ENCODE assay signal across 8 cellular contexts in the genomic region with DNA sequence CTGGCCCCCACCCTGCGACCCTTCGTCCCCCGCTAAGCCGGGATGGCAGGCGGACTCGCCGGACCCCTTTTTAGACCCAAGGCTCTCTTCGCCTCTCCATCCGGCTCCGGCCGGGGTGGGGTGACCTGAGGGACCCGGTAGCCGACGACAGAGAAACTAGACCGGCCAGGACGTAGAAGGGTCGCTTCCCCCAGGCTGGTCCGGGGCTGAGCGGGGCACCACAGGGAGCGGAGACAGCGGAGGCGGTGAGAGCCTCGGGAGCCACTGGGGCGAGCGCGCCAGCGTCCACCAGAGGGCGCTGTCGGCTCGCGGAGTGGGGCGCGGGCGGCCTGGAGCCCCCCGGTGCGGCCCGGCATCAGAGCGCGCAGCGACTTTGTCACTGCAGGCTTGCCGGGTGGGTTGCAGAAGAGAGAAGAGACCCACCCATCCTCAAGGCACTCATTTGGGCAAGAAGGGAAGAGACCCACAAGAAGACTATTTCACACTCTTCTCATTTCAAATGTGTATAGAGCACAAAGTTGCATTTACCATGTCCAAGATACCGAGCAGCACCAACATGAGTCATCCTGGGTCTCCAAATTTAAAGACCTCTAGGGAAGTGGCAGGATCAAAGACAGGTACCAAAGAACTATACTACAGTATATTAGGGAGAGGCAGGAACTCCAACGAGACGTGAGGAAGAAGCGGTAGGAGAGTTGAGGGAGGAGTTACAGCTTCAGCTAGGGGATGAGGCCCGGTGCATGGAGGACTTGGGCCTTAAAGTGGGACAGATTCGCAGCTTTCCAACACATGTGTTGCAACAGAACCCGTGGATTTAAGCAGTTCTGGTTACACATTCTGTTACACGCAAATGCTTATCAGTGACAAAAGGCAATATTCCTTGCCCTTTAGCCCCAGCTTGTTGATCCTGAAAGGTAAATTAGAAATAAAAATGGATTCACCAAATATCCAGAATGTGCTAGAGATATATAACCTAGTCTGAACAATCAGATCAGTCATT. TPM values are rescaled to one million over a fixed set of nuclear protein-coding genes. Genes with fewer than 3 reads are reported as not detected.
DNase-seq lines count a peak whose midpoint lies in the region; ATAC-seq and TF ChIP-seq lines count a peak whose summit lies in the region.

No MANE protein-coding gene starts in this region.

- H3K4me3 Mint-ChIP-seq in activated naive CD4-positive, alpha-beta T cell treated with anti-CD3 and anti-CD28 coated beads, Interleukin-2, amount 10 ng/mL, durations not matched to agents 7 days and 5 days = peak overlapping the region; percentile 47
- H3K4me3 Mint-ChIP-seq in osteocyte (ENCODE audit: unreplicated experiment) = peak overlapping the region; percentile 78
- peak overlapping the region; percentile 62 for H3K4me3 Mint-ChIP-seq in type B pancreatic cell

- H3K27ac ChIP-seq in C4-2B (peak overlapping the region; percentile 21; the same call in 1 of the 2 replicates), RWPE2 (ENCODE audit: poor library complexity, severe bottlenecking) (no peak overlapping the region)

- peak overlapping the region; percentile 42 for H3K4me3 ChIP-seq in RWPE2 (ENCODE audit: severe bottlenecking)

- no peaks in the 10 kb centered on the region for H3K9me3 Mint-ChIP-seq in activated naive CD4-positive, alpha-beta T cell treated with anti-CD3 and anti-CD28 coated beads, Interleukin-2, amount 10 ng/mL, durations not matched to agents 7 days and 5 days
- H3K9me3 Mint-ChIP-seq in osteocyte (ENCODE audit: unreplicated experiment) = no peaks in the 10 kb centered on the region
- no peaks in the 10 kb centered on the region for H3K9me3 Mint-ChIP-seq in type B pancreatic cell

- ATAC-seq in GM19372 (IDR thresholded peaks at IDR 0.05; ENCODE audit: low read depth, unreplicated experiment) = peak; percentile 88
- ATAC-seq in RWPE2 (ENCODE audit: low read depth) = peak; percentile 95
- ATAC-seq in Right ventricle myocardium inferior = peak; percentile 95

- TF ChIP-seq CTCF in C4-2B (conservative IDR thresholded peaks at IDR 0.05) (peak; percentile 86), RWPE2 (IDR thresholded peaks at IDR 0.05; ENCODE audit: poor library complexity, severe bottlenecking) (peak; percentile 98), osteocyte (IDR thresholded peaks at IDR 0.05) (peak; percentile 99), type B pancreatic cell (conservative IDR thresholded peaks at IDR 0.05) (peak; percentile 99)

- H3K27me3 Mint-ChIP-seq in activated naive CD4-positive, alpha-beta T cell treated with anti-CD3 and anti-CD28 coated beads, Interleukin-2, amount 10 ng/mL, durations not matched to agents 7 days and 5 days = peaks cover 72% of the 10 kb centered on the region
- H3K27me3 Mint-ChIP-seq in osteocyte (ENCODE audit: unreplicated experiment) (peaks cover 37% of the 10 kb centered on the region), type B pancreatic cell (peaks cover 56% of the 10 kb centered on the region)

- no peaks in the 10 kb centered on the region for H3K36me3 ChIP-seq in RWPE2 (ENCODE audit: low read depth)

- intact Hi-C loops in Right ventricle myocardium inferior (cut with DNase I) = loop anchor here (1.0 to 2.0 kb wide), 2 partner anchors 134 to 293 kb away; no protein-coding TSS in a partner anchor

- H3K27me3 ChIP-seq in RWPE2 (ENCODE audit: insufficient read depth, poor library complexity, severe bottlenecking) = no peaks in the 10 kb centered on the region

- no peaks in the 10 kb centered on the region for H3K9me3 ChIP-seq in RWPE2 (ENCODE audit: severe bottlenecking)

- CTCF ChIA-PET in activated naive CD4-positive, alpha-beta T cell treated with anti-CD3 and anti-CD28 coated beads, Interleukin-2, amount 10 ng/mL, durations not matched to agents 7 days and 5 days (lab: Charles Lee) = interaction anchor here (0.7 to 2.2 kb wide), 9 partner anchors 9 to 816 kb away, joined by 3 to 20 read pairs (median 4); no protein-coding TSS in a partner anchor

- H3K36me3 Mint-ChIP-seq in activated naive CD4-positive, alpha-beta T cell treated with anti-CD3 and anti-CD28 coated beads, Interleukin-2, amount 10 ng/mL, durations not matched to agents 7 days and 5 days = no peaks in the 10 kb centered on the region
- H3K36me3 Mint-ChIP-seq in osteocyte (ENCODE audit: unreplicated experiment) = no peaks in the 10 kb centered on the region
- H3K36me3 Mint-ChIP-seq in type B pancreatic cell = no peaks in the 10 kb centered on the region

- H3K4me1 ChIP-seq in RWPE2 (ENCODE audit: insufficient read depth, poor library complexity, severe bottlenecking) = no peaks in the 10 kb centered on the region

- H3K27ac Mint-ChIP-seq in activated naive CD4-positive, alpha-beta T cell treated with anti-CD3 and anti-CD28 coated beads, Interleukin-2, amount 10 ng/mL, durations not matched to agents 7 days and 5 days = no peak overlapping the region
- H3K27ac Mint-ChIP-seq in osteocyte (ENCODE audit: unreplicated experiment) = no peak overlapping the region
- peak overlapping the region; percentile 19 for H3K27ac Mint-ChIP-seq in type B pancreatic cell

- H3K4me1 Mint-ChIP-seq in activated naive CD4-positive, alpha-beta T cell treated with anti-CD3 and anti-CD28 coated beads, Interleukin-2, amount 10 ng/mL, durations not matched to agents 7 days and 5 days = peaks cover 6% of the 10 kb centered on the region
- H3K4me1 Mint-ChIP-seq in osteocyte (ENCODE audit: unreplicated experiment) (peaks cover 10% of the 10 kb centered on the region), type B pancreatic cell (ENCODE audit: unreplicated experiment) (peaks cover 6% of the 10 kb centered on the region)

- DNase-seq in HT1080 (ENCODE audit: low read depth) (peak; percentile 61), RWPE2 (ENCODE audit: low spot score) (no peak), Right ventricle myocardium inferior (ENCODE audit: missing footprints) (peak; percentile 88), osteocyte (ENCODE audit: extremely low spot score, unreplicated experiment) (peak; percentile 92), type B pancreatic cell (ENCODE audit: extremely low spot score, unreplicated experiment) (peak; percentile 85)
- DNase-seq in activated naive CD4-positive, alpha-beta T cell treated with anti-CD3 and anti-CD28 coated beads, Interleukin-2, amount 10 ng/mL, durations not matched to agents 7 days and 5 days = peak; percentile 73

RNA-seq across cellular contexts. Expression of a gene that starts 7.6 kb away (rescaled TPM):
- 31.7 and 32.4 TPM in 2 replicates for total RNA-seq in HT1080 (2014; rRNA removed; shearing (Covaris generic))
- polyA plus RNA-seq in HT1080 (2015; cell fraction: cytosol; rRNA removed) = 30.4 and 41.4 TPM in 2 replicates
- 33.1 and 44.0 TPM in 2 replicates for polyA plus RNA-seq in HT1080 (2015; cell fraction: nucleus; rRNA removed)
- total RNA-seq in Right ventricle myocardium inferior (17.8 TPM), osteocyte (10.4 and 13.8 TPM in 2 replicates), type B pancreatic cell (ENCODE audit: low replicate concordance) (9.5 and 21.2 TPM in 2 replicates)

RNA-seq across cellular contexts. Expression of a gene that starts 32.8 kb away (rescaled TPM):
- 17.0 and 19.0 TPM in 2 replicates for total RNA-seq in HT1080 (2014; rRNA removed; shearing (Covaris generic))
- 13.4 and 14.0 TPM in 2 replicates for polyA plus RNA-seq in HT1080 (2015; cell fraction: cytosol; rRNA removed)
- 21.1 and 30.2 TPM in 2 replicates for polyA plus RNA-seq in HT1080 (2015; cell fraction: nucleus; rRNA removed)
- total RNA-seq in Right ventricle myocardium inferior (7.7 TPM), osteocyte (13.8 and 15.2 TPM in 2 replicates), type B pancreatic cell (ENCODE audit: low replicate concordance) (10.7 and 19.3 TPM in 2 replicates)
